29 cellular contexts compared by ENCODE assay signal in genomic region chr5:53892236-53892635, GRCh38.
"Had no signal": no experiment of that assay in that cellular context is flagged by ENCODE, and none has a peak within 500 bp of the region (broad histone marks: within the 10 kb centered on the region; RNA-seq: fewer than 3 reads in every experiment).

No MANE protein-coding gene starts in this region.

- H3K27me3 ChIP-seq: body of pancreas, esophagus muscularis mucosa, neural progenitor cell, suprapubic skin, tibial artery had no signal

- H3K4me1 Mint-ChIP-seq: activated naive CD4-positive, alpha-beta T cell treated with anti-CD3 and anti-CD28 coated beads, Interleukin-2, amount 50 U/mL, for 24 hours had no signal

- DNase-seq: activated CD4-positive, alpha-beta T cell treated with anti-CD3 and anti-CD28 coated beads for 48 hours; activated CD4-positive, alpha-beta T cell treated with anti-CD3 and anti-CD28 coated beads, Interleukin-2, amount 50 U/mL, for 48 hours; activated CD8-positive, alpha-beta memory T cell treated with anti-CD3 and anti-CD28 coated beads for 24 hours; activated CD8-positive, alpha-beta memory T cell treated with anti-CD3 and anti-CD28 coated beads, Interleukin-2, amount 50 U/mL, for 48 hours; activated T-cell treated with anti-CD3 and anti-CD28 coated beads, Interleukin-2, amount 50 U/mL, for 24 hours; anterior cingulate cortex; body of pancreas; dermis blood vessel endothelial cell; effector CD4-positive, alpha-beta T cell; head of caudate nucleus; hypothalamus; immature natural killer cell; natural killer cell; right cardiac atrium; stimulated activated CD4-positive, alpha-beta T cell treated with anti-CD3 and anti-CD28 coated beads, Interleukin-15, amount 100 ng/mL, for 24 hours; stimulated activated CD4-positive, alpha-beta T cell treated with anti-CD3 and anti-CD28 coated beads, Interleukin-2, amount 100 ng/mL, for 24 hours; stimulated activated naive CD4-positive, alpha-beta T cell; T-helper 9 cell; tibial artery; WERI-Rb-1 had no signal

- ATAC-seq: activated CD4-positive, CD25-positive, alpha-beta regulatory T cell treated with anti-CD3 and anti-CD28 coated beads, Interleukin-2, amount 50 U/mL, for 24 hours; body of pancreas; natural killer cell had no signal

- H3K27ac ChIP-seq: body of pancreas, esophagus muscularis mucosa, neural progenitor cell, suprapubic skin, WERI-Rb-1 had no signal

- H3K4me3 ChIP-seq: body of pancreas, esophagus muscularis mucosa, neural progenitor cell, suprapubic skin, tibial artery had no signal

- H3K27me3 Mint-ChIP-seq: activated naive CD4-positive, alpha-beta T cell treated with anti-CD3 and anti-CD28 coated beads, Interleukin-2, amount 50 U/mL, for 24 hours; activated T-cell treated with anti-CD3 and anti-CD28 coated beads, Interleukin-2, amount 50 U/mL, for 24 hours; memory B cell had no signal

- H2AFZ ChIP-seq: neural progenitor cell had no signal

- H3K9ac ChIP-seq: neural progenitor cell had no signal

- H3K36me3 ChIP-seq: esophagus muscularis mucosa, neural progenitor cell, suprapubic skin, tibial artery, WERI-Rb-1 had no signal

- FAIRE-seq: colon had no signal

- H3K4me3 Mint-ChIP-seq: activated naive CD4-positive, alpha-beta T cell treated with anti-CD3 and anti-CD28 coated beads, Interleukin-2, amount 50 U/mL, for 24 hours; activated T-cell treated with anti-CD3 and anti-CD28 coated beads, Interleukin-2, amount 50 U/mL, for 24 hours; immature natural killer cell; memory B cell; natural killer cell; neural progenitor cell; T-helper 1 cell treated with Interleukin-12 subunit alpha and Interleukin-12 subunit beta and Interleukin-4 antibody, amounts not matched to agents 30 μg/mL and 1 μg/mL, for 36 hours had no signal

- H3K4me1 ChIP-seq: body of pancreas, neural progenitor cell, suprapubic skin had no signal

- H3K36me3 Mint-ChIP-seq: natural killer cell, neural progenitor cell had no signal

- H3K9me3 ChIP-seq: body of pancreas, esophagus muscularis mucosa, suprapubic skin, tibial artery had no signal

- H3K4me2 ChIP-seq: neural progenitor cell had no signal

- H3K27ac Mint-ChIP-seq: activated naive CD4-positive, alpha-beta T cell treated with anti-CD3 and anti-CD28 coated beads, Interleukin-2, amount 50 U/mL, for 24 hours; activated T-cell treated with anti-CD3 and anti-CD28 coated beads, Interleukin-2, amount 50 U/mL, for 24 hours; activated T-helper 2 cell treated with anti-CD3 and anti-CD28 coated beads, Interferon-gamma antibody, Interleukin-2, Interleukin-4, amounts not matched to agents 10 μg/mL and 5 μg/mL and 100 μg/mL, durations not matched to agents 14 hours and 24 hours and 36 hours; memory B cell; natural killer cell; neural progenitor cell; T-helper 1 cell treated with Interleukin-12 subunit alpha and Interleukin-12 subunit beta and Interleukin-4 antibody, amounts not matched to agents 30 μg/mL and 1 μg/mL, for 36 hours had no signal

- H3K9me3 Mint-ChIP-seq: activated naive CD4-positive, alpha-beta T cell treated with anti-CD3 and anti-CD28 coated beads, Interleukin-2, amount 50 U/mL, for 24 hours; activated T-cell treated with anti-CD3 and anti-CD28 coated beads, Interleukin-2, amount 50 U/mL, for 24 hours; activated T-helper 2 cell treated with anti-CD3 and anti-CD28 coated beads, Interferon-gamma antibody, Interleukin-2, Interleukin-4, amounts not matched to agents 10 μg/mL and 5 μg/mL and 100 μg/mL, durations not matched to agents 14 hours and 24 hours and 36 hours; immature natural killer cell; memory B cell; natural killer cell; neural progenitor cell; T-helper 1 cell treated with Interleukin-12 subunit alpha and Interleukin-12 subunit beta and Interleukin-4 antibody, amounts not matched to agents 30 μg/mL and 1 μg/mL, for 36 hours had no signal
